20 cellular contexts compared by ENCODE assay signal in genomic region chr3:53628546-53629395, GRCh38.
DNase-seq lines count a peak whose midpoint lies in the region; ATAC-seq and TF ChIP-seq lines count a peak whose summit lies in the region.
"Had no signal": no experiment of that assay in that cellular context is flagged by ENCODE, and none has a peak within 500 bp of the region (broad histone marks: within the 10 kb centered on the region; RNA-seq: fewer than 3 reads in every experiment).

No MANE protein-coding gene starts in this region.

- peaks cover 15 to 17% of the 10 kb centered on the region in 2 donors for H3K4me1 Mint-ChIP-seq in natural killer cell treated with Interleukin-12 subunit alpha and Interleukin-12 subunit beta and Interleukin-15 and Interleukin-18, amount 100 ng/mL, for 72 hours (ENCODE audit: low read depth in 2 of 2)
- H3K4me1 Mint-ChIP-seq: activated naive CD8-positive, alpha-beta T cell treated with anti-CD3 and anti-CD28 coated beads, Interleukin-2, amount 50 U/mL, for 24 hours; stimulated activated naive B cell treated with anti-CD40 and anti-IgM and Interleukin-4, amounts not matched to agents 10 μg/mL and 1 μg/mL and 100 μg/mL, for 72 hours had no signal

- H3K27ac ChIP-seq in cardiac muscle cell (peak overlapping the region; percentile 80), right cardiac atrium (ENCODE audit: low read length) (no peak overlapping the region), urinary bladder (ENCODE audit: low read depth) (peak overlapping the region; percentile 24)
- H3K27ac ChIP-seq: right lobe of liver, tibial artery had no signal

- 58% methylated on average over 10 of the region's 10 CpGs for WGBS in right cardiac atrium
- 50% methylated on average over 10 of the region's 10 CpGs for WGBS in urinary bladder

- H3K4me3 Mint-ChIP-seq in natural killer cell treated with Interleukin-12 subunit alpha and Interleukin-12 subunit beta and Interleukin-15 and Interleukin-18, amount 100 ng/mL, for 72 hours = peak overlapping the region; percentile 50
- H3K4me3 Mint-ChIP-seq: activated naive CD8-positive, alpha-beta T cell treated with anti-CD3 and anti-CD28 coated beads, Interleukin-2, amount 50 U/mL, for 24 hours; dendritic cell treated with granulocyte-macrophage colony-stimulating factor and Interleukin-4, amounts not matched to agents 40 ng/mL and 50 ng/mL, for 4 days; GM23338; stimulated activated naive B cell treated with anti-CD40 and anti-IgM and Interleukin-4, amounts not matched to agents 10 μg/mL and 1 μg/mL and 100 μg/mL, for 72 hours had no signal

- peak overlapping the region in 1 of 2 donors; percentile 65 for H3K27ac Mint-ChIP-seq in natural killer cell treated with Interleukin-12 subunit alpha and Interleukin-12 subunit beta and Interleukin-15 and Interleukin-18, amount 100 ng/mL, for 72 hours
- H3K27ac Mint-ChIP-seq: activated naive CD8-positive, alpha-beta T cell treated with anti-CD3 and anti-CD28 coated beads, Interleukin-2, amount 50 U/mL, for 24 hours; dendritic cell treated with granulocyte-macrophage colony-stimulating factor and Interleukin-4, amounts not matched to agents 40 ng/mL and 50 ng/mL, for 4 days; GM23338; stimulated activated naive B cell treated with anti-CD40 and anti-IgM and Interleukin-4, amounts not matched to agents 10 μg/mL and 1 μg/mL and 100 μg/mL, for 72 hours had no signal

- no peak for TF ChIP-seq CTCF in cardiac muscle cell (IDR thresholded peaks at IDR 0.05; ENCODE audit: low read depth, low read length)

- intact Hi-C loops in right cardiac atrium (cut with DNase I) = no loop called here

- H3K4me1 ChIP-seq in cardiac muscle cell (ENCODE audit: low read depth) = peaks cover 17% of the 10 kb centered on the region
- no peaks in the 10 kb centered on the region for H3K4me1 ChIP-seq in right cardiac atrium (ENCODE audit: control insufficient read depth, insufficient read depth, low read length)
- no peaks in the 10 kb centered on the region for H3K4me1 ChIP-seq in urinary bladder (ENCODE audit: insufficient read depth)
- H3K4me1 ChIP-seq: breast epithelium, right lobe of liver, tibial artery had no signal

- no peaks in the 10 kb centered on the region for H3K9me3 Mint-ChIP-seq in natural killer cell treated with Interleukin-12 subunit alpha and Interleukin-12 subunit beta and Interleukin-15 and Interleukin-18, amount 100 ng/mL, for 72 hours
- H3K9me3 Mint-ChIP-seq: activated naive CD8-positive, alpha-beta T cell treated with anti-CD3 and anti-CD28 coated beads, Interleukin-2, amount 50 U/mL, for 24 hours; GM23338 had no signal

- H3K9me3 ChIP-seq in cardiac muscle cell (ENCODE audit: low read depth) (peaks cover 4% of the 10 kb centered on the region), right cardiac atrium (ENCODE audit: control insufficient read depth, low read length) (no peaks in the 10 kb centered on the region)
- H3K9me3 ChIP-seq: breast epithelium, right lobe of liver had no signal

- no peak for ATAC-seq in right cardiac atrium
- peak in 1 of 2 donors; percentile 66 for ATAC-seq in natural killer cell treated with Interleukin-12 subunit alpha and Interleukin-12 subunit beta and Interleukin-15 and Interleukin-18, amount 100 ng/mL, for 72 hours
- ATAC-seq: activated naive CD8-positive, alpha-beta T cell treated with anti-CD3 and anti-CD28 coated beads, Interleukin-2, amount 50 U/mL, for 24 hours; GM23338; right lobe of liver; stimulated activated naive B cell treated with anti-CD40 and anti-IgM and Interleukin-4, amounts not matched to agents 10 μg/mL and 1 μg/mL and 100 μg/mL, for 72 hours had no signal

- H3K36me3 Mint-ChIP-seq in natural killer cell treated with Interleukin-12 subunit alpha and Interleukin-12 subunit beta and Interleukin-15 and Interleukin-18, amount 100 ng/mL, for 72 hours = no peaks in the 10 kb centered on the region
- H3K36me3 Mint-ChIP-seq: stimulated activated naive B cell treated with anti-CD40 and anti-IgM and Interleukin-4, amounts not matched to agents 10 μg/mL and 1 μg/mL and 100 μg/mL, for 72 hours had no signal

- peaks cover 7 to 10% of the 10 kb centered on the region in 2 donors for H3K27me3 Mint-ChIP-seq in natural killer cell treated with Interleukin-12 subunit alpha and Interleukin-12 subunit beta and Interleukin-15 and Interleukin-18, amount 100 ng/mL, for 72 hours

- H3K4me3 ChIP-seq in cardiac muscle cell (no peak overlapping the region), right cardiac atrium (ENCODE audit: low read length) (no peak overlapping the region), urinary bladder (ENCODE audit: low read depth, low read length) (no peak overlapping the region)
- H3K4me3 ChIP-seq: breast epithelium, GM23338, right lobe of liver, tibial artery had no signal

- DNase-seq in cardiac muscle cell (ENCODE audit: low read depth in 1 of 2, low spot score in 1 of 2) = no peak
- DNase-seq in right cardiac atrium = no peak
- peak; percentile 10 for DNase-seq in cerebellar cortex (ENCODE audit: low spot score)
- DNase-seq in natural killer cell treated with Interleukin-12 subunit alpha and Interleukin-12 subunit beta and Interleukin-15 and Interleukin-18, amount 100 ng/mL, for 72 hours (ENCODE audit: low spot score) = no peak
- no peak for DNase-seq in HuH-7 (ENCODE audit: low spot score)
- no peak for DNase-seq in D341Med (ENCODE audit: low spot score)
- DNase-seq in activated CD4-positive, CD25-positive, alpha-beta regulatory T cell treated with anti-CD3 and anti-CD28 coated beads, Interleukin-2, amount 50 U/mL, for 72 hours = no peak
- DNase-seq: activated CD4-positive, alpha-beta T cell treated with anti-CD3 and anti-CD28 coated beads for 48 hours; activated naive CD8-positive, alpha-beta T cell treated with anti-CD3 and anti-CD28 coated beads, Interleukin-2, amount 50 U/mL, for 24 hours; EL; NCI-H524; OCI-M1; right lobe of liver; Right ventricle myocardium superior; stimulated activated naive B cell treated with anti-CD40 and anti-IgM and Interleukin-4, amounts not matched to agents 10 μg/mL and 1 μg/mL and 100 μg/mL, for 72 hours; tibial artery had no signal

- H3K36me3 ChIP-seq in cardiac muscle cell (no peaks in the 10 kb centered on the region), urinary bladder (ENCODE audit: insufficient read depth) (no peaks in the 10 kb centered on the region)
- H3K36me3 ChIP-seq: breast epithelium, right lobe of liver, tibial artery had no signal

- H3K27me3 ChIP-seq in cardiac muscle cell = no peaks in the 10 kb centered on the region
- no peaks in the 10 kb centered on the region for H3K27me3 ChIP-seq in right cardiac atrium (ENCODE audit: control insufficient read depth, insufficient read depth)
- H3K27me3 ChIP-seq: breast epithelium, right lobe of liver had no signal
